1 cellular context compared by ENCODE assay signal in genomic region chr9:32525506-32525905, GRCh38.
TF ChIP-seq lines count a peak whose summit lies in the region.

No MANE protein-coding gene starts in this region.

TF ChIP-seq in H1, 55 proteins besides CTCF, POLR2A, EP300 and RAD21:
- no peak for TF ChIP-seq CHD7 (IDR thresholded peaks at IDR 0.05; ENCODE audit: insufficient replicate concordance, low read length)
- TF ChIP-seq ASH2L (IDR thresholded peaks at IDR 0.05; ENCODE audit: low read length), result no peak
- TF ChIP-seq BACH1 (IDR thresholded peaks at IDR 0.05; ENCODE audit: low read length), result no peak
- TF ChIP-seq JUND (IDR thresholded peaks at IDR 0.05; ENCODE audit: low read length), result no peak
- no peak for TF ChIP-seq SIRT6 (IDR thresholded peaks at IDR 0.05; ENCODE audit: low read length)
- no peak for TF ChIP-seq CBX5 (IDR thresholded peaks at IDR 0.05; ENCODE audit: low read depth, low read length)
- no peak for TF ChIP-seq SAP30 (IDR thresholded peaks at IDR 0.05; ENCODE audit: insufficient read depth, insufficient replicate concordance, low read length)
- TF ChIP-seq MAFK (IDR thresholded peaks at IDR 0.05; ENCODE audit: low read depth, low read length), result no peak
- TF ChIP-seq ATF3 (IDR thresholded peaks at IDR 0.05; ENCODE audit: insufficient read depth, low read depth, low read length), result no peak
- no peak for TF ChIP-seq TAF1 (IDR thresholded peaks at IDR 0.05; ENCODE audit: low read depth, low read length)
